ENCODE assay signal across 1 cellular context in the genomic region with DNA sequence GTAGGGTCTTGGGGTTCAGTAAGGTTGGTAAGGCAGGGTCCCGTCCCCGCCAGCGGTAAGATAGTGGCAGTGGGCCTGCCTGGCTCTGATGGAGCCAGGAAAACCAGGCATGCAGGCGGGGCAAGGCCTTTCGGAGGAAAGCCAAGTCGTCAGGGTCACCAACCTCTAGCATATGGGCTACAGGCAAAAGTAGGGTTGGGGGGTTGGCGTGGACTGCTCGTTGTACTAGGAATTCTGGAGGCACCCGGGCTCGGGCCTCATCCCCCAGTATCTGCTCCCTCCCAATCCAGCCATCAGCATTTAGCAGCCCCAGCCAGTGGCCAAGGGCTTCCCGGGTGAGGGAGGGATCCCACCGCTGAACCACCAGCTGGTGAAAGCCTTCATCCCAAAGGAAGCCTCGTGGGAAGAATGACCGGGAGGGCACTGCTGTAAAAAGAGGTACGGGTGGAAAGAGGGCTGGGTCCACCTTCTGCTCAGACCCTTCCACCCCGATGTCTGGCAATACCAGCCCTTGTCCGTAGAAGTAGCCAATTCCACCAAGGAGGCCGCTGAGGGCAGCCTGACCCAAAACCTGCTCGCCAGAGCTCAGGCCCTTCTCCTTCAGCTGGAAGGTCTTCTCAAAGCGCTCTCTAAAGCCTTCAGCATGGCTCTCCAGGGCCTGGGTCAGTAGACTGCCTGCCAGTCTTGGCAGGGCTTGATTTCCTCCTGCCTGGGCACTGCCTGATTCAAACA.
TF ChIP-seq lines count a peak whose summit lies in the region.

No MANE protein-coding gene starts in this region.

TF ChIP-seq in K562, 482 proteins besides CTCF, POLR2A, EP300 and RAD21:
- TF ChIP-seq, protein P1, sequence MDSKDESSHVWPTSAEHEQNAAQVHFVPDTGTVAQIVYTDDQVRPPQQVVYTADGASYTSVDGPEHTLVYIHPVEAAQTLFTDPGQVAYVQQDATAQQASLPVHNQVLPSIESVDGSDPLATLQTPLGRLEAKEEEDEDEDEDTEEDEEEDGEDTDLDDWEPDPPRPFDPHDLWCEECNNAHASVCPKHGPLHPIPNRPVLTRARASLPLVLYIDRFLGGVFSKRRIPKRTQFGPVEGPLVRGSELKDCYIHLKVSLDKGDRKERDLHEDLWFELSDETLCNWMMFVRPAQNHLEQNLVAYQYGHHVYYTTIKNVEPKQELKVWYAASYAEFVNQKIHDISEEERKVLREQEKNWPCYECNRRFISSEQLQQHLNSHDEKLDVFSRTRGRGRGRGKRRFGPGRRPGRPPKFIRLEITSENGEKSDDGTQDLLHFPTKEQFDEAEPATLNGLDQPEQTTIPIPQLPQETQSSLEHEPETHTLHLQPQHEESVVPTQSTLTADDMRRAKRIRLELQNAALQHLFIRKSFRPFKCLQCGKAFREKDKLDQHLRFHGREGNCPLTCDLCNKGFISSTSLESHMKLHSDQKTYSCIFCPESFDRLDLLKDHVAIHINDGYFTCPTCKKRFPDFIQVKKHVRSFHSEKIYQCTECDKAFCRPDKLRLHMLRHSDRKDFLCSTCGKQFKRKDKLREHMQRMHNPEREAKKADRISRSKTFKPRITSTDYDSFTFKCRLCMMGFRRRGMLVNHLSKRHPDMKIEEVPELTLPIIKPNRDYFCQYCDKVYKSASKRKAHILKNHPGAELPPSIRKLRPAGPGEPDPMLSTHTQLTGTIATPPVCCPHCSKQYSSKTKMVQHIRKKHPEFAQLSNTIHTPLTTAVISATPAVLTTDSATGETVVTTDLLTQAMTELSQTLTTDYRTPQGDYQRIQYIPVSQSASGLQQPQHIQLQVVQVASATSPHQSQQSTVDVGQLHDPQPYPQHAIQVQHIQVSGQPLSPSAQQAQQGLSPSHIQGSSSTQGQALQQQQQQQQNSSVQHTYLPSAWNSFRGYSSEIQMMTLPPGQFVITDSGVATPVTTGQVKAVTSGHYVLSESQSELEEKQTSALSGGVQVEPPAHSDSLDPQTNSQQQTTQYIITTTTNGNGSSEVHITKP (IDR thresholded peaks at IDR 0.05; ENCODE audit: partially characterized antibody), result no peak
- TF ChIP-seq ZKSCAN8 (CRISPR knock-in tag; IDR thresholded peaks at IDR 0.05) (no peak), POLR2G (IDR thresholded peaks at IDR 0.05; ENCODE audit: low read depth, low read length) (peak; percentile 3; the same call in 1 of the 2 replicates), RBFOX2 (IDR thresholded peaks at IDR 0.05; ENCODE audit: low read depth, low read length) (peak; percentile 17), KDM5B (IDR thresholded peaks at IDR 0.05; ENCODE audit: insufficient replicate concordance, low read depth, low read length) (no peak)
